ENCODE assay signal across 18 cellular contexts in genomic region chr1:43405876-43406234, GRCh38.
"Had no signal": no experiment of that assay in that cellular context is flagged by ENCODE, and none has a peak within 500 bp of the region (broad histone marks: within the 10 kb centered on the region; RNA-seq: fewer than 3 reads in every experiment).

No MANE protein-coding gene starts in this region.

- ATAC-seq: esophagus mucosa; left lung; lower lobe of right lung; stimulated activated naive B cell treated with anti-CD40 and anti-IgM and Interleukin-4, amounts not matched to agents 10 μg/mL and 1 μg/mL and 100 μg/mL, for 72 hours had no signal

- H3K9me3 Mint-ChIP-seq: memory B cell; naive B cell; nephron; stimulated activated naive B cell treated with anti-CD40 and anti-IgM and Interleukin-4, amounts not matched to agents 10 μg/mL and 1 μg/mL and 100 μg/mL, for 72 hours; type B pancreatic cell had no signal

- H3K4me3 Mint-ChIP-seq: memory B cell; naive B cell; nephron; stimulated activated naive B cell treated with anti-CD40 and anti-IgM and Interleukin-4, amounts not matched to agents 10 μg/mL and 1 μg/mL and 100 μg/mL, for 72 hours; type B pancreatic cell had no signal

- DNase-seq: central memory CD4-positive, alpha-beta T cell; cortex of kidney; effector memory CD4-positive, alpha-beta T cell; heart left ventricle; hypothalamus; left lung; lower lobe of right lung; midbrain; naive B cell; occipital lobe; pancreas; stimulated activated CD4-positive, alpha-beta T cell treated with anti-CD3 and anti-CD28 coated beads, Interleukin-2, amount 100 ng/mL, for 24 hours; stimulated activated CD4-positive, alpha-beta T cell treated with anti-CD3 and anti-CD28 coated beads, Interleukin-4, amount 100 ng/mL, for 4 hours; stimulated activated naive B cell treated with anti-CD40 and anti-IgM and Interleukin-4, amounts not matched to agents 10 μg/mL and 1 μg/mL and 100 μg/mL, for 72 hours had no signal

- H3K27ac Mint-ChIP-seq: memory B cell; nephron; stimulated activated naive B cell treated with anti-CD40 and anti-IgM and Interleukin-4, amounts not matched to agents 10 μg/mL and 1 μg/mL and 100 μg/mL, for 72 hours; type B pancreatic cell had no signal

- H3K27me3 Mint-ChIP-seq: memory B cell; naive B cell; stimulated activated naive B cell treated with anti-CD40 and anti-IgM and Interleukin-4, amounts not matched to agents 10 μg/mL and 1 μg/mL and 100 μg/mL, for 72 hours; type B pancreatic cell had no signal
